ENCODE assay signal across 1 cellular context in genomic region chr16:73037845-73038570, GRCh38.
TF ChIP-seq lines count a peak whose summit lies in the region.

No MANE protein-coding gene starts in this region.

TF ChIP-seq in HepG2, 621 proteins besides CTCF, POLR2A, EP300 and RAD21 (continued from another document and continues in another):
- peak; percentile 40 for TF ChIP-seq HNF1B (CRISPR knock-in tag; IDR thresholded peaks at IDR 0.05)
- TF ChIP-seq ATF1 (CRISPR knock-in tag; IDR thresholded peaks at IDR 0.05), result no peak
- TF ChIP-seq CCDC6 (CRISPR knock-in tag; IDR thresholded peaks at IDR 0.05), result no peak
- TF ChIP-seq ONECUT2 (CRISPR knock-in tag; IDR thresholded peaks at IDR 0.05), result no peak
- TF ChIP-seq ZNF343 (CRISPR knock-in tag; IDR thresholded peaks at IDR 0.05), result 0 out of 2 replicates have a peak, but pooled peaks have one; percentile 21
- TF ChIP-seq, protein P1, sequence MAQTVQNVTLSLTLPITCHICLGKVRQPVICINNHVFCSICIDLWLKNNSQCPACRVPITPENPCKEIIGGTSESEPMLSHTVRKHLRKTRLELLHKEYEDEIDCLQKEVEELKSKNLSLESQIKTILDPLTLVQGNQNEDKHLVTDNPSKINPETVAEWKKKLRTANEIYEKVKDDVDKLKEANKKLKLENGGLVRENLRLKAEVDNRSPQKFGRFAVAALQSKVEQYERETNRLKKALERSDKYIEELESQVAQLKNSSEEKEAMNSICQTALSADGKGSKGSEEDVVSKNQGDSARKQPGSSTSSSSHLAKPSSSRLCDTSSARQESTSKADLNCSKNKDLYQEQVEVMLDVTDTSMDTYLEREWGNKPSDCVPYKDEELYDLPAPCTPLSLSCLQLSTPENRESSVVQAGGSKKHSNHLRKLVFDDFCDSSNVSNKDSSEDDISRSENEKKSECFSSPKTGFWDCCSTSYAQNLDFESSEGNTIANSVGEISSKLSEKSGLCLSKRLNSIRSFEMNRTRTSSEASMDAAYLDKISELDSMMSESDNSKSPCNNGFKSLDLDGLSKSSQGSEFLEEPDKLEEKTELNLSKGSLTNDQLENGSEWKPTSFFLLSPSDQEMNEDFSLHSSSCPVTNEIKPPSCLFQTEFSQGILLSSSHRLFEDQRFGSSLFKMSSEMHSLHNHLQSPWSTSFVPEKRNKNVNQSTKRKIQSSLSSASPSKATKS (CRISPR knock-in tag; IDR thresholded peaks at IDR 0.05), result peak; percentile 79; the same call in 1 of the 2 replicates
- TF ChIP-seq, protein P2, sequence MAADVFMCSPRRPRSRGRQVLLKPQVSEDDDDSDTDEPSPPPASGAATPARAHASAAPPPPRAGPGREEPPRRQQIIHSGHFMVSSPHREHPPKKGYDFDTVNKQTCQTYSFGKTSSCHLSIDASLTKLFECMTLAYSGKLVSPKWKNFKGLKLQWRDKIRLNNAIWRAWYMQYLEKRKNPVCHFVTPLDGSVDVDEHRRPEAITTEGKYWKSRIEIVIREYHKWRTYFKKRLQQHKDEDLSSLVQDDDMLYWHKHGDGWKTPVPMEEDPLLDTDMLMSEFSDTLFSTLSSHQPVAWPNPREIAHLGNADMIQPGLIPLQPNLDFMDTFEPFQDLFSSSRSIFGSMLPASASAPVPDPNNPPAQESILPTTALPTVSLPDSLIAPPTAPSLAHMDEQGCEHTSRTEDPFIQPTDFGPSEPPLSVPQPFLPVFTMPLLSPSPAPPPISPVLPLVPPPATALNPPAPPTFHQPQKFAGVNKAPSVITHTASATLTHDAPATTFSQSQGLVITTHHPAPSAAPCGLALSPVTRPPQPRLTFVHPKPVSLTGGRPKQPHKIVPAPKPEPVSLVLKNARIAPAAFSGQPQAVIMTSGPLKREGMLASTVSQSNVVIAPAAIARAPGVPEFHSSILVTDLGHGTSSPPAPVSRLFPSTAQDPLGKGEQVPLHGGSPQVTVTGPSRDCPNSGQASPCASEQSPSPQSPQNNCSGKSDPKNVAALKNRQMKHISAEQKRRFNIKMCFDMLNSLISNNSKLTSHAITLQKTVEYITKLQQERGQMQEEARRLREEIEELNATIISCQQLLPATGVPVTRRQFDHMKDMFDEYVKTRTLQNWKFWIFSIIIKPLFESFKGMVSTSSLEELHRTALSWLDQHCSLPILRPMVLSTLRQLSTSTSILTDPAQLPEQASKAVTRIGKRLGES (CRISPR knock-in tag; IDR thresholded peaks at IDR 0.05; ENCODE audit: borderline replicate concordance), result no peak
- no peak for TF ChIP-seq ZEB1 (IDR thresholded peaks at IDR 0.05; ENCODE audit: insufficient replicate concordance, low read depth)
- no peak for TF ChIP-seq SIX1 (CRISPR knock-in tag; IDR thresholded peaks at IDR 0.05; ENCODE audit: borderline replicate concordance)
- TF ChIP-seq RAD51 (IDR thresholded peaks at IDR 0.05; ENCODE audit: borderline replicate concordance), result no peak
- no peak for TF ChIP-seq ZNF513 (CRISPR knock-in tag; conservative IDR thresholded peaks at IDR 0.05)
- TF ChIP-seq MED13 (CRISPR knock-in tag; IDR thresholded peaks at IDR 0.05), result no peak
- TF ChIP-seq GLMP (CRISPR knock-in tag; IDR thresholded peaks at IDR 0.05; ENCODE audit: borderline replicate concordance), result no peak
- no peak; the same call in 1 of the 2 replicates for TF ChIP-seq MIER3 (CRISPR knock-in tag; IDR thresholded peaks at IDR 0.05; ENCODE audit: borderline replicate concordance)
- TF ChIP-seq MXI1 (IDR thresholded peaks at IDR 0.05; ENCODE audit: borderline replicate concordance, low read depth, low read length), result no peak
- peak; percentile 84; the same call in 1 of the 2 replicates for TF ChIP-seq HMG20A (CRISPR knock-in tag; IDR thresholded peaks at IDR 0.05; ENCODE audit: borderline replicate concordance)
- TF ChIP-seq ZNF619 (CRISPR knock-in tag; IDR thresholded peaks at IDR 0.05), result no peak
- no peak for TF ChIP-seq ZNF432 (CRISPR knock-in tag; IDR thresholded peaks at IDR 0.05; ENCODE audit: borderline replicate concordance)
- TF ChIP-seq BORCS8-MEF2B (CRISPR knock-in tag; IDR thresholded peaks at IDR 0.05), result 0 out of 2 replicates have a peak, but pooled peaks have one; percentile 62
- peak; percentile 77 for TF ChIP-seq ZNF710 (CRISPR knock-in tag; IDR thresholded peaks at IDR 0.05; ENCODE audit: borderline replicate concordance)
- TF ChIP-seq ZNF121 (CRISPR knock-in tag; IDR thresholded peaks at IDR 0.05), result 0 out of 2 replicates have a peak, but pooled peaks have one; percentile 17
- TF ChIP-seq, protein P3, sequence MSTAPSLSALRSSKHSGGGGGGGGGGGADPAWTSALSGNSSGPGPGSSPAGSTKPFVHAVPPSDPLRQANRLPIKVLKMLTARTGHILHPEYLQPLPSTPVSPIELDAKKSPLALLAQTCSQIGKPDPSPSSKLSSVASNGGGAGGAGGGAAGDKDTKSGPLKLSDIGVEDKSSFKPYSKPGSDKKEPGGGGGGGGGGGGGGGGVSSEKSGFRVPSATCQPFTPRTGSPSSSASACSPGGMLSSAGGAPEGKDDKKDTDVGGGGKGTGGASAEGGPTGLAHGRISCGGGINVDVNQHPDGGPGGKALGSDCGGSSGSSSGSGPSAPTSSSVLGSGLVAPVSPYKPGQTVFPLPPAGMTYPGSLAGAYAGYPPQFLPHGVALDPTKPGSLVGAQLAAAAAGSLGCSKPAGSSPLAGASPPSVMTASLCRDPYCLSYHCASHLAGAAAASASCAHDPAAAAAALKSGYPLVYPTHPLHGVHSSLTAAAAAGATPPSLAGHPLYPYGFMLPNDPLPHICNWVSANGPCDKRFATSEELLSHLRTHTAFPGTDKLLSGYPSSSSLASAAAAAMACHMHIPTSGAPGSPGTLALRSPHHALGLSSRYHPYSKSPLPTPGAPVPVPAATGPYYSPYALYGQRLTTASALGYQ (CRISPR knock-in tag; IDR thresholded peaks at IDR 0.05), result no peak
- no peak for TF ChIP-seq TAF1 (CRISPR knock-in tag; IDR thresholded peaks at IDR 0.05)
- TF ChIP-seq ZNF484 (CRISPR knock-in tag; IDR thresholded peaks at IDR 0.05; ENCODE audit: borderline replicate concordance, low read depth), result no peak
- no peak for TF ChIP-seq ZSCAN31 (CRISPR knock-in tag; IDR thresholded peaks at IDR 0.05; ENCODE audit: low read depth)
- no peak for TF ChIP-seq ZNF674 (CRISPR knock-in tag; IDR thresholded peaks at IDR 0.05; ENCODE audit: low read depth)
- TF ChIP-seq MTA1 (CRISPR knock-in tag; IDR thresholded peaks at IDR 0.05; ENCODE audit: borderline replicate concordance), result peak; percentile 77
- TF ChIP-seq KDM5B (CRISPR knock-in tag; IDR thresholded peaks at IDR 0.05; ENCODE audit: borderline replicate concordance), result peak; percentile 54; the same call in 1 of the 2 replicates
- no peak for TF ChIP-seq ZNF225 (CRISPR knock-in tag; IDR thresholded peaks at IDR 0.05)
- TF ChIP-seq ZNF530 (CRISPR knock-in tag; IDR thresholded peaks at IDR 0.05; ENCODE audit: low read depth), result no peak
- TF ChIP-seq CEBPB (IDR thresholded peaks at IDR 0.05; ENCODE audit: borderline replicate concordance, low read depth, low read length), result no peak
- no peak for TF ChIP-seq ZNF570 (CRISPR knock-in tag; IDR thresholded peaks at IDR 0.05; ENCODE audit: borderline replicate concordance)
- no peak for TF ChIP-seq DMTF1 (CRISPR knock-in tag; IDR thresholded peaks at IDR 0.05)
- no peak for TF ChIP-seq BCL3 (CRISPR knock-in tag; IDR thresholded peaks at IDR 0.05)
- TF ChIP-seq TFDP2 (CRISPR knock-in tag; IDR thresholded peaks at IDR 0.05), result no peak
- TF ChIP-seq REL (CRISPR knock-in tag; conservative IDR thresholded peaks at IDR 0.05), result no peak
- TF ChIP-seq ELF4 (CRISPR knock-in tag; IDR thresholded peaks at IDR 0.05; ENCODE audit: borderline replicate concordance), result no peak
- no peak for TF ChIP-seq MTF1 (CRISPR knock-in tag; IDR thresholded peaks at IDR 0.05)
- TF ChIP-seq ZNF414 (CRISPR knock-in tag; IDR thresholded peaks at IDR 0.05), result no peak
